1 cellular context compared by ENCODE assay signal in the genomic region with DNA sequence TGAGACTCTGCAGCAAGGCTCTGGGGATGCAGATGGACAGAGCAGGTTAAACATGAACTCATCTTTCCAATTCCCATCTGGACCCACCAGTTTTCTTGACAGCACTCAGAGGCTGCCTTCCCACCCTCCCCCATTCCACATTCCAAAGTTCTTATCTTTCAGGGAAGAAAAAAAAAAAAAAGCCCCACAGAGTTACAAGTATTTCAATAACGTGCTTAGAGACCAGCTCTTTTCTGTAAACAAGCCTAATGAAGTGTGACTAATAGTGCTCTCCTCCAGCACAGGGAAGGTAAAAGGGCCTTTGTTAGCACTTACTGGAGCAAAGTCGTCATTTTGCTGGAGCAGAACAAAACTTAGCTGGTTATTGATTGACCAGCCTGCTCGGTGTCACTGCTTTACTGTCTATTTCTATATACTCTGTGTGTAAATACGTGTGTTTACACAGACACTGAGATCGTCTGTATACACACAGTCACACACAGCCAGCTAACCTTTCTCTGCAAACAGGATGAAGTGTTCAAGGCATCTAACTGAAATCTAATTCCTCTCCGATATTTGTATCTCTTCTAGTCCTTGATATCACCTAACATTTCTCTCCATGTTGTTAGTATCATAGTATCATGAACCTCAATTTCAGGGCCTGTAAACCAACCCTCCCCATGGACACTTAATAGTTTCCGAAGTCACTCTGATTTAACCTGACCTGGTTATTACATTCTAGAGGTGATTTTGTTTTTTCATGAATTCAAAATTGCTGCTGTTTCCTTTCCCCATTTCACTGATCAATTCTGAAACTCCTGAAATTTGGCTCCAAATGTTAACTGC.
TF ChIP-seq lines count a peak whose summit lies in the region.

No MANE protein-coding gene starts in this region.

TF ChIP-seq in HEK293, 187 proteins besides CTCF, POLR2A, EP300 and RAD21 (continued from another document and continues in another):
- TF ChIP-seq, protein P1, sequence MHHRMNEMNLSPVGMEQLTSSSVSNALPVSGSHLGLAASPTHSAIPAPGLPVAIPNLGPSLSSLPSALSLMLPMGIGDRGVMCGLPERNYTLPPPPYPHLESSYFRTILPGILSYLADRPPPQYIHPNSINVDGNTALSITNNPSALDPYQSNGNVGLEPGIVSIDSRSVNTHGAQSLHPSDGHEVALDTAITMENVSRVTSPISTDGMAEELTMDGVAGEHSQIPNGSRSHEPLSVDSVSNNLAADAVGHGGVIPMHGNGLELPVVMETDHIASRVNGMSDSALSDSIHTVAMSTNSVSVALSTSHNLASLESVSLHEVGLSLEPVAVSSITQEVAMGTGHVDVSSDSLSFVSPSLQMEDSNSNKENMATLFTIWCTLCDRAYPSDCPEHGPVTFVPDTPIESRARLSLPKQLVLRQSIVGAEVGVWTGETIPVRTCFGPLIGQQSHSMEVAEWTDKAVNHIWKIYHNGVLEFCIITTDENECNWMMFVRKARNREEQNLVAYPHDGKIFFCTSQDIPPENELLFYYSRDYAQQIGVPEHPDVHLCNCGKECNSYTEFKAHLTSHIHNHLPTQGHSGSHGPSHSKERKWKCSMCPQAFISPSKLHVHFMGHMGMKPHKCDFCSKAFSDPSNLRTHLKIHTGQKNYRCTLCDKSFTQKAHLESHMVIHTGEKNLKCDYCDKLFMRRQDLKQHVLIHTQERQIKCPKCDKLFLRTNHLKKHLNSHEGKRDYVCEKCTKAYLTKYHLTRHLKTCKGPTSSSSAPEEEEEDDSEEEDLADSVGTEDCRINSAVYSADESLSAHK (tag by site-specific recombination; IDR thresholded peaks at IDR 0.05): peak; percentile 96
- TF ChIP-seq, protein P2, sequence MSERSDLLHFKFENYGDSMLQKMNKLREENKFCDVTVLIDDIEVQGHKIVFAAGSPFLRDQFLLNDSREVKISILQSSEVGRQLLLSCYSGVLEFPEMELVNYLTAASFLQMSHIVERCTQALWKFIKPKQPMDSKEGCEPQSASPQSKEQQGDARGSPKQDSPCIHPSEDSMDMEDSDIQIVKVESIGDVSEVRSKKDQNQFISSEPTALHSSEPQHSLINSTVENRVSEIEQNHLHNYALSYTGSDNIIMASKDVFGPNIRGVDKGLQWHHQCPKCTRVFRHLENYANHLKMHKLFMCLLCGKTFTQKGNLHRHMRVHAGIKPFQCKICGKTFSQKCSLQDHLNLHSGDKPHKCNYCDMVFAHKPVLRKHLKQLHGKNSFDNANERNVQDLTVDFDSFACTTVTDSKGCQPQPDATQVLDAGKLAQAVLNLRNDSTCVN (tag by site-specific recombination; optimal IDR thresholded peaks at IDR 0.05): no peak
- TF ChIP-seq ZNF529 (tag by site-specific recombination; IDR thresholded peaks at IDR 0.05; ENCODE audit: insufficient replicate concordance) (no peak), ZNF530 (tag by site-specific recombination; IDR thresholded peaks at IDR 0.05; ENCODE audit: low read depth) (no peak), ZNF366 (tag by site-specific recombination; conservative IDR thresholded peaks at IDR 0.05) (peak; percentile 91), ZNF610 (tag by site-specific recombination; IDR thresholded peaks at IDR 0.05; ENCODE audit: borderline replicate concordance) (0 out of 2 replicates have a peak, but pooled peaks have one; percentile 43), ZNF426 (tag by site-specific recombination; IDR thresholded peaks at IDR 0.05) (no peak), ZNF324 (tag by site-specific recombination; IDR thresholded peaks at IDR 0.05) (peak; percentile 39; the same call in 1 of the 2 replicates), ZNF37A (tag by site-specific recombination; IDR thresholded peaks at IDR 0.05) (no peak), ZNF2 (tag by site-specific recombination; IDR thresholded peaks at IDR 0.05) (peak; percentile 75), ZNF560 (tag by site-specific recombination; IDR thresholded peaks at IDR 0.05; ENCODE audit: borderline replicate concordance) (no peak), ZBTB48 (tag by site-specific recombination; IDR thresholded peaks at IDR 0.05) (no peak), ZNF404 (tag by site-specific recombination; IDR thresholded peaks at IDR 0.05) (no peak), ZNF132 (tag by site-specific recombination; IDR thresholded peaks at IDR 0.05; ENCODE audit: borderline replicate concordance) (no peak), ZNF23 (tag by site-specific recombination; IDR thresholded peaks at IDR 0.05; ENCODE audit: borderline replicate concordance) (no peak), RBAK (tag by site-specific recombination; IDR thresholded peaks at IDR 0.05) (no peak), SP7 (tag by site-specific recombination; IDR thresholded peaks at IDR 0.05) (peak; percentile 99), KLF10 (tag by site-specific recombination; IDR thresholded peaks at IDR 0.05) (peak; percentile 84), ZNF561 (tag by site-specific recombination; IDR thresholded peaks at IDR 0.05; ENCODE audit: borderline replicate concordance) (peak; percentile 75; the same call in 1 of the 2 replicates), ZNF521 (tag by site-specific recombination; IDR thresholded peaks at IDR 0.05) (no peak), SP2 (tag by site-specific recombination; IDR thresholded peaks at IDR 0.05) (no peak; the same call in 1 of the 2 replicates), WT1 (tag by site-specific recombination; IDR thresholded peaks at IDR 0.05) (peak; percentile 98), ZBTB21 (tag by site-specific recombination; IDR thresholded peaks at IDR 0.05) (peak; percentile 85), GLIS2 (tag by site-specific recombination; IDR thresholded peaks at IDR 0.05) (peak; percentile 67), ZNF677 (tag by site-specific recombination; IDR thresholded peaks at IDR 0.05) (no peak), ZNF768 (tag by site-specific recombination; IDR thresholded peaks at IDR 0.05) (no peak), OSR2 (tag by site-specific recombination; IDR thresholded peaks at IDR 0.05) (peak; percentile 94), ZNF121 (tag by site-specific recombination; IDR thresholded peaks at IDR 0.05) (no peak), ZNF133 (tag by site-specific recombination; IDR thresholded peaks at IDR 0.05) (no peak), ZNF274 (IDR thresholded peaks at IDR 0.05; ENCODE audit: low read length) (no peak), ZNF274 (tag by site-specific recombination; IDR thresholded peaks at IDR 0.05; ENCODE audit: borderline replicate concordance) (no peak), TCF7L2 (IDR thresholded peaks at IDR 0.05; ENCODE audit: borderline replicate concordance, low read depth, low read length) (peak; percentile 71; the same call in 1 of the 2 replicates)
- TF ChIP-seq, protein P3, sequence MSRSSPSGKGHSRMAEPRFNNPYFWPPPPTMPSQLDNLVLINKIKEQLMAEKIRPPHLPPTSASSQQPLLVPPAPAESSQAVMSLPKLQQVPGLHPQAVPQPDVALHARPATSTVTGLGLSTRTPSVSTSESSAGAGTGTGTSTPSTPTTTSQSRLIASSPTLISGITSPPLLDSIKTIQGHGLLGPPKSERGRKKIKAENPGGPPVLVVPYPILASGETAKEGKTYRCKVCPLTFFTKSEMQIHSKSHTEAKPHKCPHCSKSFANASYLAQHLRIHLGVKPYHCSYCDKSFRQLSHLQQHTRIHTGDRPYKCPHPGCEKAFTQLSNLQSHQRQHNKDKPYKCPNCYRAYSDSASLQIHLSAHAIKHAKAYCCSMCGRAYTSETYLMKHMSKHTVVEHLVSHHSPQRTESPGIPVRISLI (tag by site-specific recombination; IDR thresholded peaks at IDR 0.05): peak; percentile 98
- TF ChIP-seq, protein P4, sequence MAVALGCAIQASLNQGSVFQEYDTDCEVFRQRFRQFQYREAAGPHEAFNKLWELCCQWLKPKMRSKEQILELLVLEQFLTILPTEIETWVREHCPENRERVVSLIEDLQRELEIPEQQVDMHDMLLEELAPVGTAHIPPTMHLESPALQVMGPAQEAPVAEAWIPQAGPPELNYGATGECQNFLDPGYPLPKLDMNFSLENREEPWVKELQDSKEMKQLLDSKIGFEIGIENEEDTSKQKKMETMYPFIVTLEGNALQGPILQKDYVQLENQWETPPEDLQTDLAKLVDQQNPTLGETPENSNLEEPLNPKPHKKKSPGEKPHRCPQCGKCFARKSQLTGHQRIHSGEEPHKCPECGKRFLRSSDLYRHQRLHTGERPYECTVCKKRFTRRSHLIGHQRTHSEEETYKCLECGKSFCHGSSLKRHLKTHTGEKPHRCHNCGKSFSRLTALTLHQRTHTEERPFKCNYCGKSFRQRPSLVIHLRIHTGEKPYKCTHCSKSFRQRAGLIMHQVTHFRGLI (tag by site-specific recombination; IDR thresholded peaks at IDR 0.05): peak; percentile 73
- TF ChIP-seq, protein P5, sequence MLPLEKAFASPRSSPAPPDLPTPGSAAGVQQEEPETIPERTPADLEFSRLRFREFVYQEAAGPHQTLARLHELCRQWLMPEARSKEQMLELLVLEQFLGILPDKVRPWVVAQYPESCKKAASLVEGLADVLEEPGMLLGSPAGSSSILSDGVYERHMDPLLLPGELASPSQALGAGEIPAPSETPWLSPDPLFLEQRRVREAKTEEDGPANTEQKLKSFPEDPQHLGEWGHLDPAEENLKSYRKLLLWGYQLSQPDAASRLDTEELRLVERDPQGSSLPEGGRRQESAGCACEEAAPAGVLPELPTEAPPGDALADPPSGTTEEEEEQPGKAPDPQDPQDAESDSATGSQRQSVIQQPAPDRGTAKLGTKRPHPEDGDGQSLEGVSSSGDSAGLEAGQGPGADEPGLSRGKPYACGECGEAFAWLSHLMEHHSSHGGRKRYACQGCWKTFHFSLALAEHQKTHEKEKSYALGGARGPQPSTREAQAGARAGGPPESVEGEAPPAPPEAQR (tag by site-specific recombination; IDR thresholded peaks at IDR 0.05): no peak
- TF ChIP-seq, protein P6, sequence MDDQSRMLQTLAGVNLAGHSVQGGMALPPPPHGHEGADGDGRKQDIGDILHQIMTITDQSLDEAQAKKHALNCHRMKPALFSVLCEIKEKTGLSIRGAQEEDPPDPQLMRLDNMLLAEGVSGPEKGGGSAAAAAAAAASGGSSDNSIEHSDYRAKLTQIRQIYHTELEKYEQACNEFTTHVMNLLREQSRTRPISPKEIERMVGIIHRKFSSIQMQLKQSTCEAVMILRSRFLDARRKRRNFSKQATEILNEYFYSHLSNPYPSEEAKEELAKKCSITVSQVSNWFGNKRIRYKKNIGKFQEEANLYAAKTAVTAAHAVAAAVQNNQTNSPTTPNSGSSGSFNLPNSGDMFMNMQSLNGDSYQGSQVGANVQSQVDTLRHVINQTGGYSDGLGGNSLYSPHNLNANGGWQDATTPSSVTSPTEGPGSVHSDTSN (CRISPR knock-in tag; IDR thresholded peaks at IDR 0.05): no peak
- TF ChIP-seq, protein P7, sequence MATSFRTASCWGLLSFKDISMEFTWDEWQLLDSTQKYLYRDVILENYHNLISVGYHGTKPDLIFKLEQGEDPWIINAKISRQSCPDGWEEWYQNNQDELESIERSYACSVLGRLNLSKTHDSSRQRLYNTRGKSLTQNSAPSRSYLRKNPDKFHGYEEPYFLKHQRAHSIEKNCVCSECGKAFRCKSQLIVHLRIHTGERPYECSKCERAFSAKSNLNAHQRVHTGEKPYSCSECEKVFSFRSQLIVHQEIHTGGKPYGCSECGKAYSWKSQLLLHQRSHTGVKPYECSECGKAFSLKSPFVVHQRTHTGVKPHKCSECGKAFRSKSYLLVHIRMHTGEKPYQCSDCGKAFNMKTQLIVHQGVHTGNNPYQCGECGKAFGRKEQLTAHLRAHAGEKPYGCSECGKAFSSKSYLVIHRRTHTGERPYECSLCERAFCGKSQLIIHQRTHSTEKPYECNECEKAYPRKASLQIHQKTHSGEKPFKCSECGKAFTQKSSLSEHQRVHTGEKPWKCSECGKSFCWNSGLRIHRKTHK (tag by site-specific recombination; IDR thresholded peaks at IDR 0.05): no peak
- TF ChIP-seq, protein P8, sequence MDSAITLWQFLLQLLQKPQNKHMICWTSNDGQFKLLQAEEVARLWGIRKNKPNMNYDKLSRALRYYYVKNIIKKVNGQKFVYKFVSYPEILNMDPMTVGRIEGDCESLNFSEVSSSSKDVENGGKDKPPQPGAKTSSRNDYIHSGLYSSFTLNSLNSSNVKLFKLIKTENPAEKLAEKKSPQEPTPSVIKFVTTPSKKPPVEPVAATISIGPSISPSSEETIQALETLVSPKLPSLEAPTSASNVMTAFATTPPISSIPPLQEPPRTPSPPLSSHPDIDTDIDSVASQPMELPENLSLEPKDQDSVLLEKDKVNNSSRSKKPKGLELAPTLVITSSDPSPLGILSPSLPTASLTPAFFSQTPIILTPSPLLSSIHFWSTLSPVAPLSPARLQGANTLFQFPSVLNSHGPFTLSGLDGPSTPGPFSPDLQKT (IDR thresholded peaks at IDR 0.05; ENCODE audit: borderline replicate concordance, low read depth, low read length): no peak
- TF ChIP-seq, protein P9, sequence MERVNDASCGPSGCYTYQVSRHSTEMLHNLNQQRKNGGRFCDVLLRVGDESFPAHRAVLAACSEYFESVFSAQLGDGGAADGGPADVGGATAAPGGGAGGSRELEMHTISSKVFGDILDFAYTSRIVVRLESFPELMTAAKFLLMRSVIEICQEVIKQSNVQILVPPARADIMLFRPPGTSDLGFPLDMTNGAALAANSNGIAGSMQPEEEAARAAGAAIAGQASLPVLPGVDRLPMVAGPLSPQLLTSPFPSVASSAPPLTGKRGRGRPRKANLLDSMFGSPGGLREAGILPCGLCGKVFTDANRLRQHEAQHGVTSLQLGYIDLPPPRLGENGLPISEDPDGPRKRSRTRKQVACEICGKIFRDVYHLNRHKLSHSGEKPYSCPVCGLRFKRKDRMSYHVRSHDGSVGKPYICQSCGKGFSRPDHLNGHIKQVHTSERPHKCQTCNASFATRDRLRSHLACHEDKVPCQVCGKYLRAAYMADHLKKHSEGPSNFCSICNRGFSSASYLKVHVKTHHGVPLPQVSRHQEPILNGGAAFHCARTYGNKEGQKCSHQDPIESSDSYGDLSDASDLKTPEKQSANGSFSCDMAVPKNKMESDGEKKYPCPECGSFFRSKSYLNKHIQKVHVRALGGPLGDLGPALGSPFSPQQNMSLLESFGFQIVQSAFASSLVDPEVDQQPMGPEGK (tag by site-specific recombination; IDR thresholded peaks at IDR 0.05): peak; percentile 92
- TF ChIP-seq, protein P10, sequence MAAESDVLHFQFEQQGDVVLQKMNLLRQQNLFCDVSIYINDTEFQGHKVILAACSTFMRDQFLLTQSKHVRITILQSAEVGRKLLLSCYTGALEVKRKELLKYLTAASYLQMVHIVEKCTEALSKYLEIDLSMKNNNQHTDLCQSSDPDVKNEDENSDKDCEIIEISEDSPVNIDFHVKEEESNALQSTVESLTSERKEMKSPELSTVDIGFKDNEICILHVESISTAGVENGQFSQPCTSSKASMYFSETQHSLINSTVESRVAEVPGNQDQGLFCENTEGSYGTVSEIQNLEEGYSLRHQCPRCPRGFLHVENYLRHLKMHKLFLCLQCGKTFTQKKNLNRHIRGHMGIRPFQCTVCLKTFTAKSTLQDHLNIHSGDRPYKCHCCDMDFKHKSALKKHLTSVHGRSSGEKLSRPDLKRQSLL (tag by site-specific recombination; IDR thresholded peaks at IDR 0.05): 0 out of 2 replicates have a peak, but pooled peaks have one; percentile 10
- TF ChIP-seq, protein P11, sequence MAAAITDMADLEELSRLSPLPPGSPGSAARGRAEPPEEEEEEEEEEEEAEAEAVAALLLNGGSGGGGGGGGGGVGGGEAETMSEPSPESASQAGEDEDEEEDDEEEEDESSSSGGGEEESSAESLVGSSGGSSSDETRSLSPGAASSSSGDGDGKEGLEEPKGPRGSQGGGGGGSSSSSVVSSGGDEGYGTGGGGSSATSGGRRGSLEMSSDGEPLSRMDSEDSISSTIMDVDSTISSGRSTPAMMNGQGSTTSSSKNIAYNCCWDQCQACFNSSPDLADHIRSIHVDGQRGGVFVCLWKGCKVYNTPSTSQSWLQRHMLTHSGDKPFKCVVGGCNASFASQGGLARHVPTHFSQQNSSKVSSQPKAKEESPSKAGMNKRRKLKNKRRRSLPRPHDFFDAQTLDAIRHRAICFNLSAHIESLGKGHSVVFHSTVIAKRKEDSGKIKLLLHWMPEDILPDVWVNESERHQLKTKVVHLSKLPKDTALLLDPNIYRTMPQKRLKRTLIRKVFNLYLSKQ (tag by site-specific recombination; IDR thresholded peaks at IDR 0.05; ENCODE audit: borderline replicate concordance): no peak
